In genomic region chr2:134722728-134723127, GRCh38 we compare ENCODE assay signal across 16 cellular contexts. TPM values are rescaled to one million over a fixed set of nuclear protein-coding genes. Genes with fewer than 3 reads are reported as not detected.
A peak's percentile ranks its signal among the peaks of the same experiment; 100 is the strongest.
DNase-seq lines count a peak whose midpoint lies in the region; ATAC-seq, FAIRE-seq and TF ChIP-seq lines count a peak whose summit lies in the region.
"Had no signal": no experiment of that assay in that cellular context is flagged by ENCODE, and none has a peak within 500 bp of the region (broad histone marks: within the 10 kb centered on the region; RNA-seq: fewer than 3 reads in every experiment).

No MANE protein-coding gene starts in this region.

- POLR2A ChIA-PET in H1 (lab: Charles Lee; ENCODE audit: partially characterized antibody): no interaction called here

- H3K9me3 ChIP-seq in OCI-LY3 (ENCODE audit: insufficient read depth, low read length) (no peaks in the 10 kb centered on the region), H1 (ENCODE audit: insufficient read depth in 2 of 2, low read depth in 1 of 2, low read length in 1 of 2) (no peaks in the 10 kb centered on the region), vagina (no peaks in the 10 kb centered on the region)
- H3K9me3 ChIP-seq: spleen had no signal

- no peak overlapping the region for H2BK5ac ChIP-seq in H1 (ENCODE audit: low read depth, low read length)

- no peak overlapping the region for H4K5ac ChIP-seq in H1 (ENCODE audit: insufficient read length, low read depth, low read length)

- H3K56ac ChIP-seq in H1 (replicated peaks; ENCODE audit: insufficient read length, low read depth, low read length): no peak overlapping the region

- no peak overlapping the region for H4K8ac ChIP-seq in H1 (ENCODE audit: extremely low read depth, insufficient read depth, low read length)

- H3K14ac ChIP-seq in H1 (ENCODE audit: insufficient read length): no peak overlapping the region

- H3K79me2 ChIP-seq in OCI-LY3 (ENCODE audit: low read length) (peaks cover 10% of the 10 kb centered on the region), H1 (ENCODE audit: control insufficient read depth in 1 of 2, insufficient read depth in 2 of 2, low read length in 2 of 2) (no peaks in the 10 kb centered on the region)

- WGBS in H1 (ENCODE audit: extremely low coverage in 1 of 2, insufficient coverage in 1 of 2, insufficient read length in 1 of 2, insufficient replicate concordance in 2 of 2, low coverage in 1 of 2, low lambda C conversion rate in 2 of 2, missing lambda C conversion rate in 1 of 2), 2 experiments: 77% methylated on average over 6 of the region's 6 CpGs; no CpG with 5 or more reads in 1 of the 2 experiments

- DNase-seq in H7: peak; percentile 54
- DNase-seq in H1 (ENCODE audit: low read depth in 1 of 2, low spot score in 2 of 2): peak in 1 of 2 experiments; percentile 67
- no peak for DNase-seq in neural crest cell (ENCODE audit: low read depth, low spot score)
- DNase-seq in vagina (ENCODE audit: extremely low spot score in 2 of 2): no peak
- DNase-seq in activated effector memory CD4-positive, alpha-beta T cell treated with anti-CD3 and anti-CD28 coated beads, Interleukin-2, amount 50 U/mL, for 16 hours: no peak
- DNase-seq: activated CD4-positive, alpha-beta T cell treated with anti-CD3 and anti-CD28 coated beads for 4 hours; activated T-cell treated with anti-CD3 and anti-CD28 coated beads, Interleukin-2, amount 50 U/mL, for 1 hour; CD4-positive, alpha-beta T cell; NCI-H2227 treated with DMSO at 0.1 percent for 48 hours; spleen; T-helper 17 cell had no signal

- no peak overlapping the region for H3K4me2 ChIP-seq in OCI-LY3 (ENCODE audit: low read length)
- no peak overlapping the region for H3K4me2 ChIP-seq in H1 (ENCODE audit: insufficient read depth in 1 of 2, low read depth in 2 of 2, low read length in 2 of 2)

- TF ChIP-seq EP300 in H1 (IDR thresholded peaks at IDR 0.05; ENCODE audit: borderline replicate concordance in 1 of 2, low read depth in 2 of 2, low read length in 2 of 2): no peak

- peaks cover 44% of the 10 kb centered on the region for H3K27me3 Mint-ChIP-seq in neural crest cell (ENCODE audit: low read depth)

- H3K27ac Mint-ChIP-seq in neural crest cell (ENCODE audit: unreplicated experiment): no peak overlapping the region
- H3K27ac Mint-ChIP-seq: CD4-positive, alpha-beta T cell; T-helper 17 cell had no signal

- H2BK12ac ChIP-seq in H1 (ENCODE audit: low read depth, low read length): no peak overlapping the region

- H3K27ac ChIP-seq in OCI-LY3 (ENCODE audit: low read length) (no peak overlapping the region), H1 (ENCODE audit: low read depth, low read length) (no peak overlapping the region), vagina (no peak overlapping the region)
- H3K27ac ChIP-seq: coronary artery, spleen had no signal

- H3K36me3 ChIP-seq in H7 (replicated peaks; ENCODE audit: control insufficient read depth, insufficient read depth, low read length) (no peaks in the 10 kb centered on the region), OCI-LY3 (replicated peaks; ENCODE audit: low read depth, low read length) (peaks cover under 1% of the 10 kb centered on the region), H1 (ENCODE audit: control insufficient read depth in 2 of 4, insufficient read depth in 4 of 4, low read length in 3 of 4) (0 out of 8 replicates have a peak, but pooled peaks cover 0 to 4% (median 0%) of the 10 kb centered on the region in 4 experiments), vagina (no peaks in the 10 kb centered on the region)
- H3K36me3 ChIP-seq: spleen had no signal

- intact Hi-C loops in vagina (cut with DNase I): no loop called here

- H2BK120ac ChIP-seq in H1 (replicated peaks; ENCODE audit: low read depth, low read length): no peak overlapping the region

- no peak overlapping the region for H3K9ac ChIP-seq in OCI-LY3 (ENCODE audit: low read length)
- H3K9ac ChIP-seq in H1 (replicated peaks in 1 of 4; ENCODE audit: extremely low read depth in 1 of 4, low read depth in 3 of 4, low read length in 3 of 4): no peak overlapping the region

- H3K18ac ChIP-seq in H1 (ENCODE audit: extremely low read depth, low read length): no peak overlapping the region

- H3K4ac ChIP-seq in H1 (replicated peaks; ENCODE audit: insufficient read length, low read depth, low read length): no peak overlapping the region

- no peaks in the 10 kb centered on the region for H3K36me3 Mint-ChIP-seq in neural crest cell (ENCODE audit: low read depth)

- no peak overlapping the region for H4K91ac ChIP-seq in H1 (replicated peaks; ENCODE audit: insufficient read length, low read length)

- H3K23me2 ChIP-seq in H1 (ENCODE audit: low read depth, low read length): peaks cover 12% of the 10 kb centered on the region

- no peak overlapping the region for H2BK20ac ChIP-seq in H1 (ENCODE audit: low read length)

- no peaks in the 10 kb centered on the region for H3K9me3 Mint-ChIP-seq in neural crest cell
- H3K9me3 Mint-ChIP-seq: CD4-positive, alpha-beta T cell had no signal

- H2AFZ ChIP-seq in OCI-LY3 (ENCODE audit: low read depth, low read length) (no peak overlapping the region), H1 (ENCODE audit: low read length) (no peak overlapping the region)

- no peaks in the 10 kb centered on the region for H3K79me1 ChIP-seq in H1 (ENCODE audit: low read depth, low read length)

- TF ChIP-seq POLR2A in H1 (IDR thresholded peaks at IDR 0.05; ENCODE audit: control extremely low read depth in 1 of 2, low read depth in 2 of 2, low read length in 2 of 2): no peak
- TF ChIP-seq POLR2A in vagina (IDR thresholded peaks at IDR 0.05): no peak

- no peaks in the 10 kb centered on the region for H4K20me1 ChIP-seq in OCI-LY3 (ENCODE audit: insufficient read depth, low read length)
- H4K20me1 ChIP-seq in H1 (replicated peaks in 1 of 2; ENCODE audit: control insufficient read depth in 1 of 2, insufficient read depth in 2 of 2, low read length in 2 of 2): no peaks in the 10 kb centered on the region

- TF ChIP-seq CTCF in OCI-LY3 (IDR thresholded peaks at IDR 0.05; ENCODE audit: low read depth, low read length) (peak; percentile 41), H1 (IDR thresholded peaks at IDR 0.05; ENCODE audit: control extremely low read depth in 1 of 3, insufficient read depth in 1 of 3, low read depth in 1 of 3, low read length in 3 of 3) (peak; percentile 51 to 67 (median 56)), neural crest cell (conservative IDR thresholded peaks at IDR 0.05) (peak; percentile 49), vagina (IDR thresholded peaks at IDR 0.05) (no peak)

- H2AK5ac ChIP-seq in H1 (ENCODE audit: low read depth, low read length): no peak overlapping the region

- CTCF ChIA-PET in H1 (lab: Charles Lee; ENCODE audit: partially characterized antibody): interaction anchor here (0.6 to 4.3 kb wide), 13 partner anchors 9 to 189 kb away, joined by 3 to 18 read pairs (median 3); no protein-coding TSS in a partner anchor

- H3K4me3 ChIP-seq in H7 (ENCODE audit: insufficient read depth, low read depth, low read length): no peak overlapping the region
- no peak overlapping the region for H3K4me3 ChIP-seq in OCI-LY3 (ENCODE audit: low read length)
- no peak overlapping the region for H3K4me3 ChIP-seq in H1 (ENCODE audit: extremely low read depth in 1 of 4, insufficient read depth in 2 of 4, low read depth in 3 of 4, low read length in 4 of 4)
- no peak overlapping the region for H3K4me3 ChIP-seq in vagina
- H3K4me3 ChIP-seq: coronary artery, spleen had no signal

- peak; percentile 78 for FAIRE-seq in H1 (lab: Jason Lieb, UNC)

- no peak overlapping the region for H3K23ac ChIP-seq in H1 (ENCODE audit: insufficient read length)

- ATAC-seq in GM18517 (IDR thresholded peaks at IDR 0.05; ENCODE audit: unreplicated experiment): no peak
- no peak for ATAC-seq in HG03025 (IDR thresholded peaks at IDR 0.05; ENCODE audit: low FRiP score, unreplicated experiment)
- ATAC-seq: T-helper 17 cell had no signal

- peaks cover 37% of the 10 kb centered on the region for H3K4me1 ChIP-seq in OCI-LY3 (ENCODE audit: low read length)
- peaks cover 0 to 3% (median under 1%) of the 10 kb centered on the region in 4 experiments; a peak in 3 of 7 replicates for H3K4me1 ChIP-seq in H1 (replicated peaks in 1 of 4; ENCODE audit: control insufficient read depth in 3 of 4, insufficient read depth in 4 of 4, low read length in 3 of 4)
- H3K4me1 ChIP-seq in vagina: peaks cover 7% of the 10 kb centered on the region

- peaks cover 35% of the 10 kb centered on the region for H3K27me3 ChIP-seq in H7 (ENCODE audit: control insufficient read depth, insufficient read depth, low read length)
- peaks cover 7% of the 10 kb centered on the region for H3K27me3 ChIP-seq in OCI-LY3 (ENCODE audit: low read depth, low read length)
- peaks cover 14 to 31% (median 24%) of the 10 kb centered on the region in 4 experiments for H3K27me3 ChIP-seq in H1 (replicated peaks in 1 of 4; ENCODE audit: control insufficient read depth in 3 of 4, extremely low read depth in 1 of 4, insufficient read depth in 3 of 4, low read length in 3 of 4)
- no peaks in the 10 kb centered on the region for H3K27me3 ChIP-seq in vagina

- H2BK15ac ChIP-seq in H1 (ENCODE audit: low read length): no peak overlapping the region

- H3K4me1 Mint-ChIP-seq in neural crest cell: peaks cover 5% of the 10 kb centered on the region

- H3K4me3 Mint-ChIP-seq in neural crest cell: peak overlapping the region; percentile 40
- H3K4me3 Mint-ChIP-seq: CD4-positive, alpha-beta T cell; T-helper 17 cell had no signal

- TF ChIP-seq RAD21 in H1 (IDR thresholded peaks at IDR 0.05 in 1 of 2, conservative IDR thresholded peaks at IDR 0.05 in 1 of 2; ENCODE audit: low read depth in 2 of 2, low read length in 2 of 2): peak in 1 of 2 experiments; percentile 36; a peak in 2 of 4 replicates

TF ChIP-seq in H1, 55 proteins besides CTCF, POLR2A, EP300 and RAD21:
- TF ChIP-seq ASH2L (IDR thresholded peaks at IDR 0.05; ENCODE audit: low read length) (no peak), KDM1A (IDR thresholded peaks at IDR 0.05; ENCODE audit: borderline replicate concordance, low read length) (peak; percentile 62; the same call in 1 of the 2 replicates)

RNA-seq across cellular contexts. Expression of gene TMEM163, which starts 3.9 kb away (rescaled TPM):
- total RNA-seq in H7 (2014; rRNA removed; shearing (Covaris generic)): 0.14 and 0.26 TPM in 2 replicates
- 2.8 and 2.9 TPM in 2 replicates for total RNA-seq in H1 (2021; fragmentation: NEBNext Ultra II Directional; extraction: Animal tissue kit (Norgen Biotek cat#: 25700))
- 3.1 and 3.2 TPM in 2 replicates for polyA plus RNA-seq in H1 (2011; rRNA removed)
- 2.4 TPM for polyA plus RNA-seq in H1 (2011; cell fraction: cytosol; rRNA removed)
- polyA plus RNA-seq in H1 (2011; cell fraction: nucleus; rRNA removed): 2.6 TPM
- 2.8 to 3.5 TPM (median 3.1 TPM) in 4 replicates for polyA plus RNA-seq in H1 (2012, experiment 1 of 2)
- polyA plus RNA-seq in H1 (2012, experiment 2 of 2): 2.8 TPM
- polyA plus RNA-seq in H1 (2013, experiment 1 of 2): 1.4 TPM
- polyA plus RNA-seq in H1 (2013, experiment 2 of 2): 2.0 TPM
- 2.7 TPM in 2 replicates for polyA minus RNA-seq in H1 (2011; rRNA and poly(A)+ RNA removed)
- 0.59 TPM for polyA minus RNA-seq in H1 (2011; cell fraction: cytosol; rRNA and poly(A)+ RNA removed)
- polyA minus RNA-seq in H1 (2011; cell fraction: nucleus; rRNA and poly(A)+ RNA removed): 1.2 TPM
- total RNA-seq in neural crest cell: 0.71 and 1.0 TPM in 2 replicates
- not detected for total RNA-seq in vagina
- total RNA-seq: G401 had no signal

Comparison
In these comparisons a context has a peak if more than half of its experiments do, and no peak if none do; other contexts are left out.
1. CTCF ChIP-seq: peak in OCI-LY3 (single experiment), H1 (3 of 3) and neural crest cell (single experiment); none in vagina (0 of 3).